In genomic region chr10:73517166-73517888, GRCh38 we compare ENCODE assay signal across 17 cellular contexts. TPM values are rescaled to one million over a fixed set of nuclear protein-coding genes. Genes with fewer than 3 reads are reported as not detected.
DNase-seq lines count a peak whose midpoint lies in the region; ATAC-seq and TF ChIP-seq lines count a peak whose summit lies in the region.
"Had no signal": no experiment of that assay in that cellular context is flagged by ENCODE, and none has a peak within 500 bp of the region (broad histone marks: within the 10 kb centered on the region; RNA-seq: fewer than 3 reads in every experiment).

No MANE protein-coding gene starts in this region.

- H3K4me1 ChIP-seq in HEK293 (ENCODE audit: control insufficient read depth, insufficient read depth, low read length): no peaks in the 10 kb centered on the region
- peaks cover 14% of the 10 kb centered on the region for H3K4me1 ChIP-seq in SJCRH30
- peaks cover 8% of the 10 kb centered on the region for H3K4me1 ChIP-seq in foreskin keratinocyte
- H3K4me1 ChIP-seq: BLaER1 had no signal

- POLR2A ChIA-PET in HEK293 (lab: Yijun Ruan, JAX): interaction anchor here (0.5 kb wide), 1 partner anchor 107 kb away, joined by 3 read pairs; no protein-coding TSS in a partner anchor

- peaks cover 4 to 58% of the 10 kb centered on the region in 2 experiments; a peak in 2 of 3 replicates for H3K36me3 ChIP-seq in HEK293 (ENCODE audit: control insufficient read depth in 2 of 2, insufficient read depth in 1 of 2, low read length in 2 of 2)
- H3K36me3 ChIP-seq in SJCRH30: peaks cover 5% of the 10 kb centered on the region; the same call in 1 of the 2 replicates
- H3K36me3 ChIP-seq in H7 (replicated peaks; ENCODE audit: control insufficient read depth, insufficient read depth, low read length): peaks cover 18% of the 10 kb centered on the region
- H3K36me3 ChIP-seq: ovary had no signal

- peaks cover 15% of the 10 kb centered on the region for H3K36me3 Mint-ChIP-seq in progenitor cell of endocrine pancreas (ENCODE audit: insufficient read depth)
- H3K36me3 Mint-ChIP-seq: immature natural killer cell had no signal

- no peak overlapping the region for H3K4me3 ChIP-seq in HEK293 (ENCODE audit: low read depth, low read length)
- H3K4me3 ChIP-seq in SJCRH30: no peak overlapping the region
- H3K4me3 ChIP-seq in H7 (ENCODE audit: insufficient read depth, low read depth, low read length): no peak overlapping the region
- H3K4me3 ChIP-seq: BLaER1, ovary, skin epidermis, thoracic aorta had no signal

- H3K4me3 Mint-ChIP-seq in progenitor cell of endocrine pancreas (ENCODE audit: low read depth): no peak overlapping the region
- H3K4me3 Mint-ChIP-seq: activated CD8-positive, alpha-beta T cell treated with anti-CD3 and anti-CD28 coated beads for 36 hours; immature natural killer cell had no signal

- DNase-seq in SJCRH30: peak; percentile 32 to 39
- DNase-seq in foreskin keratinocyte: peak; percentile 57 to 89
- no peak for DNase-seq in progenitor cell of endocrine pancreas (ENCODE audit: low spot score, unreplicated experiment)
- no peak for DNase-seq in H7
- no peak for DNase-seq in NCI-H446 (lab: John Stamatoyannopoulos, UW)
- DNase-seq: activated CD8-positive, alpha-beta T cell treated with anti-CD3 and anti-CD28 coated beads for 36 hours; amygdala; DMS153; immature natural killer cell; NCI-H1092; ovary had no signal

- no peaks in the 10 kb centered on the region for H3K9me3 Mint-ChIP-seq in progenitor cell of endocrine pancreas (ENCODE audit: low read depth)
- H3K9me3 Mint-ChIP-seq: activated CD8-positive, alpha-beta T cell treated with anti-CD3 and anti-CD28 coated beads for 36 hours; immature natural killer cell had no signal

- CTCF ChIA-PET in HEK293 (lab: Yijun Ruan, JAX): interaction anchor here (0.5 to 1.4 kb wide), 3 partner anchors 12 to 75 kb away, joined by 3 to 7 read pairs (median 3); no protein-coding TSS in a partner anchor

- TF ChIP-seq CTCF in HEK293 (tag by site-specific recombination; IDR thresholded peaks at IDR 0.05) (no peak), foreskin keratinocyte (conservative IDR thresholded peaks at IDR 0.05) (no peak), progenitor cell of endocrine pancreas (IDR thresholded peaks at IDR 0.05; ENCODE audit: unreplicated experiment) (no peak)

- no peaks in the 10 kb centered on the region for H3K27me3 ChIP-seq in SJCRH30
- H3K27me3 ChIP-seq in foreskin keratinocyte: no peaks in the 10 kb centered on the region
- no peaks in the 10 kb centered on the region for H3K27me3 ChIP-seq in H7 (ENCODE audit: control insufficient read depth, insufficient read depth, low read length)
- H3K27me3 ChIP-seq: BLaER1, ovary had no signal

- ATAC-seq in foreskin keratinocyte (peak; percentile 81), GM21447 (IDR thresholded peaks at IDR 0.05; ENCODE audit: unreplicated experiment) (no peak)
- ATAC-seq: activated CD8-positive, alpha-beta T cell treated with anti-CD3 and anti-CD28 coated beads for 36 hours; Panc1 had no signal

- no peak overlapping the region for H3K27ac ChIP-seq in HEK293 (ENCODE audit: extremely low read depth, low read depth, low read length)
- peak overlapping the region; percentile 39 for H3K27ac ChIP-seq in SJCRH30
- no peak overlapping the region for H3K27ac ChIP-seq in foreskin keratinocyte
- H3K27ac ChIP-seq: BLaER1, ovary, skin epidermis, thoracic aorta had no signal

- peak overlapping the region; percentile 11 for H3K27ac Mint-ChIP-seq in progenitor cell of endocrine pancreas
- H3K27ac Mint-ChIP-seq: activated CD8-positive, alpha-beta T cell treated with anti-CD3 and anti-CD28 coated beads for 36 hours had no signal

- H3K27me3 Mint-ChIP-seq in progenitor cell of endocrine pancreas: no peaks in the 10 kb centered on the region
- H3K27me3 Mint-ChIP-seq: activated CD8-positive, alpha-beta T cell treated with anti-CD3 and anti-CD28 coated beads for 36 hours had no signal

- H3K9me3 ChIP-seq in HEK293 (ENCODE audit: control insufficient read depth, insufficient read depth, low read depth, low read length) (no peaks in the 10 kb centered on the region), SJCRH30 (replicated peaks) (no peaks in the 10 kb centered on the region)
- H3K9me3 ChIP-seq: BLaER1, ovary, thoracic aorta had no signal

- no peaks in the 10 kb centered on the region for H3K4me1 Mint-ChIP-seq in progenitor cell of endocrine pancreas (ENCODE audit: low read depth)
- H3K4me1 Mint-ChIP-seq: immature natural killer cell had no signal

TF ChIP-seq in HEK293, 187 proteins besides CTCF, POLR2A, EP300 and RAD21:
- TF ChIP-seq, protein P1, sequence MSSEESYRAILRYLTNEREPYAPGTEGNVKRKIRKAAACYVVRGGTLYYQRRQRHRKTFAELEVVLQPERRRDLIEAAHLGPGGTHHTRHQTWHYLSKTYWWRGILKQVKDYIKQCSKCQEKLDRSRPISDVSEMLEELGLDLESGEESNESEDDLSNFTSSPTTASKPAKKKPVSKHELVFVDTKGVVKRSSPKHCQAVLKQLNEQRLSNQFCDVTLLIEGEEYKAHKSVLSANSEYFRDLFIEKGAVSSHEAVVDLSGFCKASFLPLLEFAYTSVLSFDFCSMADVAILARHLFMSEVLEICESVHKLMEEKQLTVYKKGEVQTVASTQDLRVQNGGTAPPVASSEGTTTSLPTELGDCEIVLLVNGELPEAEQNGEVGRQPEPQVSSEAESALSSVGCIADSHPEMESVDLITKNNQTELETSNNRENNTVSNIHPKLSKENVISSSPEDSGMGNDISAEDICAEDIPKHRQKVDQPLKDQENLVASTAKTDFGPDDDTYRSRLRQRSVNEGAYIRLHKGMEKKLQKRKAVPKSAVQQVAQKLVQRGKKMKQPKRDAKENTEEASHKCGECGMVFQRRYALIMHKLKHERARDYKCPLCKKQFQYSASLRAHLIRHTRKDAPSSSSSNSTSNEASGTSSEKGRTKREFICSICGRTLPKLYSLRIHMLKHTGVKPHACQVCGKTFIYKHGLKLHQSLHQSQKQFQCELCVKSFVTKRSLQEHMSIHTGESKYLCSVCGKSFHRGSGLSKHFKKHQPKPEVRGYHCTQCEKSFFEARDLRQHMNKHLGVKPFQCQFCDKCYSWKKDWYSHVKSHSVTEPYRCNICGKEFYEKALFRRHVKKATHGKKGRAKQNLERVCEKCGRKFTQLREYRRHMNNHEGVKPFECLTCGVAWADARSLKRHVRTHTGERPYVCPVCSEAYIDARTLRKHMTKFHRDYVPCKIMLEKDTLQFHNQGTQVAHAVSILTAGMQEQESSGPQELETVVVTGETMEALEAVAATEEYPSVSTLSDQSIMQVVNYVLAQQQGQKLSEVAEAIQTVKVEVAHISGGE (tag by site-specific recombination; conservative IDR thresholded peaks at IDR 0.05; ENCODE audit: low read depth): no peak
- TF ChIP-seq ZNF174 (tag by site-specific recombination; IDR thresholded peaks at IDR 0.05) (no peak), SCRT2 (tag by site-specific recombination; IDR thresholded peaks at IDR 0.05) (peak; percentile 25; the same call in 1 of the 2 replicates), ZNF341 (tag by site-specific recombination; IDR thresholded peaks at IDR 0.05; ENCODE audit: low read depth) (0 out of 2 replicates have a peak, but pooled peaks have one; percentile 13), ZNF2 (tag by site-specific recombination; IDR thresholded peaks at IDR 0.05) (no peak)

RNA-seq across cellular contexts. Expression of gene PPP3CB, which starts 21.5 kb away (rescaled TPM):
- 32.1 and 41.3 TPM in 2 replicates for total RNA-seq in SJCRH30 (2014; rRNA removed; shearing (Covaris generic))
- total RNA-seq in foreskin keratinocyte (33.7 and 35.5 TPM in 2 replicates), progenitor cell of endocrine pancreas (49.6 and 56.4 TPM in 2 replicates)
- 21.1 and 24.0 TPM in 2 replicates for polyA plus RNA-seq in foreskin keratinocyte
- total RNA-seq in H7 (2014; rRNA removed; shearing (Covaris generic)): 11.7 and 13.3 TPM in 2 replicates

Comparison
In these comparisons a context has a peak if more than half of its experiments do, and no peak if none do; other contexts are left out.
1. DNase-seq: peak in SJCRH30 (2 of 2) and foreskin keratinocyte (2 of 2); none in progenitor cell of endocrine pancreas (single experiment), H7 (single experiment) and NCI-H446 (0 of 2).